In genomic region chr6:112251170-112251945, GRCh38 we compare ENCODE assay signal across 10 cellular contexts. TPM values are rescaled to one million over a fixed set of nuclear protein-coding genes. Genes with fewer than 3 reads are reported as not detected.
DNase-seq lines count a peak whose midpoint lies in the region; ATAC-seq and TF ChIP-seq lines count a peak whose summit lies in the region.
"Had no signal": no experiment of that assay in that cellular context is flagged by ENCODE, and none has a peak within 500 bp of the region (broad histone marks: within the 10 kb centered on the region; RNA-seq: fewer than 3 reads in every experiment).

No MANE protein-coding gene starts in this region.

- no peaks in the 10 kb centered on the region for H3K27me3 ChIP-seq in left ventricle myocardium inferior (ENCODE audit: low read depth)

- intact Hi-C loops in left ventricle myocardium inferior (cut with micrococcal nuclease): loop anchor here (10.0 kb wide), 1 partner anchor 67 kb away; no protein-coding TSS in a partner anchor

- H3K9me3 ChIP-seq in left ventricle myocardium inferior (replicated peaks): no peaks in the 10 kb centered on the region

- H3K27ac ChIP-seq in left ventricle myocardium inferior (replicated peaks): peak overlapping the region; percentile 98
- H3K27ac ChIP-seq: C4-2B had no signal

- H3K4me1 ChIP-seq in left ventricle myocardium inferior: peaks cover 90% of the 10 kb centered on the region

- H3K36me3 ChIP-seq in left ventricle myocardium inferior: peaks cover 2% of the 10 kb centered on the region

- in situ Hi-C loops in astrocyte of the cerebellum (cut with HindIII; ENCODE audit: low sequenced_read_pairs): no loop called here

- DNase-seq in AG20443 (ENCODE audit: low spot score) (peak; percentile 73), astrocyte of the cerebellum (ENCODE audit: low read depth) (no peak), left ventricle myocardium inferior (peak; percentile 58), retinal pigment epithelial cell (ENCODE audit: low read depth) (peak; percentile 56), Kasumi-1 (lab: John Stamatoyannopoulos, UW) (no peak), NCI-H128 (lab: John Stamatoyannopoulos, UW; ENCODE audit: unreplicated experiment) (no peak)
- DNase-seq in activated naive CD4-positive, alpha-beta T cell treated with Interleukin-2 at 50 U/mL for 16 hours: no peak
- DNase-seq: activated CD4-positive, alpha-beta T cell treated with anti-CD3 and anti-CD28 coated beads for 36 hours had no signal

- no peak for TF ChIP-seq CTCF in astrocyte of the cerebellum (IDR thresholded peaks at IDR 0.05; ENCODE audit: low read depth, low read length, missing control alignments)
- no peak for TF ChIP-seq CTCF in left ventricle myocardium inferior (IDR thresholded peaks at IDR 0.05; ENCODE audit: borderline replicate concordance)
- TF ChIP-seq CTCF in retinal pigment epithelial cell (conservative IDR thresholded peaks at IDR 0.05; ENCODE audit: low read depth, low read length): no peak

- H3K4me3 ChIP-seq in astrocyte of the cerebellum (ENCODE audit: low read depth, low read length): peak overlapping the region; percentile 82
- H3K4me3 ChIP-seq in left ventricle myocardium inferior: peak overlapping the region; percentile 88
- no peak overlapping the region for H3K4me3 ChIP-seq in retinal pigment epithelial cell (ENCODE audit: low read length)

- ATAC-seq in HG02642 (IDR thresholded peaks at IDR 0.05; ENCODE audit: poor library complexity, unreplicated experiment): no peak
- ATAC-seq: activated CD4-positive, alpha-beta T cell treated with anti-CD3 and anti-CD28 coated beads for 36 hours had no signal

RNA-seq across cellular contexts. Expression of gene LAMA4, which starts 3.0 kb away (rescaled TPM):
- 103 TPM for total RNA-seq in left ventricle myocardium inferior

Comparison
In these comparisons a context has a peak if more than half of its experiments do, and no peak if none do; other contexts are left out.
1. DNase-seq: peak in AG20443 (single experiment), left ventricle myocardium inferior (single experiment) and retinal pigment epithelial cell (single experiment); none in astrocyte of the cerebellum (single experiment), activated naive CD4-positive, alpha-beta T cell treated with Interleukin-2 at 50 U/mL for 16 hours (single experiment), Kasumi-1 (0 of 2) and NCI-H128 (single experiment).